In genomic region chr15:77112819-77113569, GRCh38 we compare ENCODE assay signal across 23 cellular contexts. TPM values are rescaled to one million over a fixed set of nuclear protein-coding genes. Genes with fewer than 3 reads are reported as not detected.
A peak's percentile ranks its signal among the peaks of the same experiment; 100 is the strongest.
DNase-seq lines count a peak whose midpoint lies in the region; ATAC-seq and TF ChIP-seq lines count a peak whose summit lies in the region.
"Had no signal": no experiment of that assay in that cellular context is flagged by ENCODE, and none has a peak within 500 bp of the region (broad histone marks: within the 10 kb centered on the region; RNA-seq: fewer than 3 reads in every experiment).

No MANE protein-coding gene starts in this region.

- no peak for TF ChIP-seq RAD21 in HCT116 (IDR thresholded peaks at IDR 0.05; ENCODE audit: low read depth)

- no peak overlapping the region for H3K4ac ChIP-seq in mesendoderm (ENCODE audit: low read depth, low read length)

- no peak overlapping the region for H3K9ac ChIP-seq in HCT116 (ENCODE audit: low read length)
- H3K9ac ChIP-seq in mesendoderm (ENCODE audit: low read length): no peak overlapping the region

- TF ChIP-seq POLR2A in HCT116 (IDR thresholded peaks at IDR 0.05; ENCODE audit: borderline replicate concordance, extremely low read depth, insufficient read depth, insufficient read length): no peak

- H3K79me2 ChIP-seq in HCT116 (ENCODE audit: insufficient read depth, low read length) (no peaks in the 10 kb centered on the region), mesendoderm (ENCODE audit: control insufficient read depth, insufficient read depth, low read length) (no peaks in the 10 kb centered on the region)

- POLR2A ChIA-PET in HCT116 (lab: Charles Lee): interaction anchor here (0.5 kb wide), 1 partner anchor 1107 kb away, joined by 3 read pairs; no protein-coding TSS in a partner anchor

- CTCF ChIA-PET in HCT116 (lab: Charles Lee): interaction anchor here (0.7 to 0.8 kb wide), 2 partner anchors 10 to 430 kb away, joined by 3 read pairs; no protein-coding TSS in a partner anchor

- in situ Hi-C loops in G401 (cut with HindIII; ENCODE audit: low sequenced_read_pairs): no loop called here

- no peak overlapping the region for H3K18ac ChIP-seq in mesendoderm (ENCODE audit: low read length)

- BruUV-seq in HCT116 (replicated peaks; lab: Mats Ljungman, UMichigan): no TSS peak

- TF ChIP-seq CTCF in HCT116 (IDR thresholded peaks at IDR 0.05 in 2 of 3, conservative IDR thresholded peaks at IDR 0.05 in 1 of 3; ENCODE audit: borderline replicate concordance in 1 of 3, insufficient read depth in 1 of 3, low read depth in 2 of 3, low read length in 2 of 3) (peak in 1 of 3 experiments; percentile 11; a peak in 1 of 6 replicates), choroid plexus epithelial cell (conservative IDR thresholded peaks at IDR 0.05; ENCODE audit: low read depth, low read length) (peak; percentile 4)

- no CpG with 5 or more reads among the region's 2 CpGs for WGBS in mesendoderm (ENCODE audit: extremely low coverage, insufficient coverage, low lambda C conversion rate)

- H3K4me3 ChIP-seq in HCT116 (replicated peaks in 1 of 2; ENCODE audit: low read depth in 1 of 2, low read length in 2 of 2) (no peak overlapping the region), choroid plexus epithelial cell (ENCODE audit: low read depth, low read length) (no peak overlapping the region), mesendoderm (ENCODE audit: low read length) (no peak overlapping the region)
- H3K4me3 ChIP-seq: SJSA1 had no signal

- H2AFZ ChIP-seq in HCT116 (ENCODE audit: low read depth, low read length, poor library complexity, severe bottlenecking): no peak overlapping the region

- H3K56ac ChIP-seq in mesendoderm (ENCODE audit: low read length): no peak overlapping the region

- peak; percentile 57 for ATAC-seq in HCT116
- ATAC-seq: activated CD8-positive, alpha-beta memory T cell treated with anti-CD3 and anti-CD28 coated beads, Interleukin-2, amount 10 ng/mL, durations not matched to agents 7 days and 5 days; natural killer cell had no signal

- H2AK5ac ChIP-seq in mesendoderm (ENCODE audit: low read length): no peak overlapping the region

- intact Hi-C loops in HCT116 (cut with micrococcal nuclease): no loop called here

- RAD21 ChIA-PET in HCT116 (lab: Charles Lee; ENCODE audit: low non-redundant PET in 1 of 2, low total read pairs in 2 of 2, uncharacterized antibody in 2 of 2, unreplicated experiment in 2 of 2): no interaction called here

- no peak overlapping the region for H3K23ac ChIP-seq in mesendoderm (ENCODE audit: low read length)

- no peak overlapping the region for H4K8ac ChIP-seq in mesendoderm (ENCODE audit: low read depth, low read length)

- H3K36me3 ChIP-seq in HCT116 (ENCODE audit: control insufficient read depth in 1 of 2, insufficient read depth in 2 of 2, low read length in 2 of 2) (no peaks in the 10 kb centered on the region), mesendoderm (ENCODE audit: control insufficient read depth, insufficient read depth, low read length) (no peaks in the 10 kb centered on the region)

- H4K5ac ChIP-seq in mesendoderm (ENCODE audit: low read length): no peak overlapping the region

- H3K27me3 ChIP-seq in HCT116 (ENCODE audit: insufficient read depth, low read length): no peaks in the 10 kb centered on the region
- no peaks in the 10 kb centered on the region for H3K27me3 ChIP-seq in mesendoderm (ENCODE audit: insufficient read depth, low read length, poor library complexity)
- H3K27me3 ChIP-seq: SJSA1 had no signal

- H3K4me1 ChIP-seq in HCT116 (ENCODE audit: control insufficient read depth in 1 of 2, insufficient read depth in 2 of 2, low read length in 2 of 2) (no peaks in the 10 kb centered on the region; a peak in 1 of 4 replicates), mesendoderm (ENCODE audit: control insufficient read depth, low read depth, low read length) (no peaks in the 10 kb centered on the region)
- H3K4me1 ChIP-seq: SJSA1 had no signal

- H3K27ac ChIP-seq in HCT116 (ENCODE audit: low read depth, low read length) (no peak overlapping the region), mesendoderm (ENCODE audit: low read depth, low read length) (no peak overlapping the region)
- H3K27ac ChIP-seq: SJSA1 had no signal

- peak; percentile 14 for DNase-seq in AG08395 (ENCODE audit: low spot score)
- no peak for DNase-seq in HCT116 (ENCODE audit: low read depth, low spot score)
- no peak for DNase-seq in choroid plexus epithelial cell (ENCODE audit: low read depth)
- peak; percentile 58 for DNase-seq in mesendoderm
- DNase-seq in D341Med (ENCODE audit: low spot score): no peak
- no peak for DNase-seq in COLO829 (ENCODE audit: low spot score)
- DNase-seq in G401 (ENCODE audit: low spot score): no peak
- no peak for DNase-seq in NCI-H524 treated with DMSO at 0.1 percent for 48 hours (lab: John Stamatoyannopoulos, UW)
- DNase-seq: ACHN; activated CD8-positive, alpha-beta memory T cell treated with anti-CD3 and anti-CD28 coated beads, Interleukin-2, amount 10 ng/mL, durations not matched to agents 7 days and 5 days; activated effector memory CD4-positive, alpha-beta T cell treated with Interleukin-2 at 50 U/mL for 16 hours; amniotic stem cell; CD8-positive, alpha-beta memory T cell; effector CD8-positive, alpha-beta T cell; glutamatergic neuron; mammary epithelial cell; natural killer cell; NCI-H1105 treated with DMSO at 0.1 percent for 48 hours; NCI-H69; stimulated activated naive CD4-positive, alpha-beta T cell; T-helper 9 cell; trophoblast cell had no signal

- no peaks in the 10 kb centered on the region for H4K20me1 ChIP-seq in HCT116 (ENCODE audit: insufficient read depth)

- no peaks in the 10 kb centered on the region for H3K9me2 ChIP-seq in HCT116 (ENCODE audit: insufficient read depth)

- no peaks in the 10 kb centered on the region for H3K79me1 ChIP-seq in mesendoderm (ENCODE audit: low read length)

- H3K4me2 ChIP-seq in HCT116 (ENCODE audit: low read length) (no peak overlapping the region), mesendoderm (ENCODE audit: low read length) (no peak overlapping the region)

- no peaks in the 10 kb centered on the region for H3K9me3 ChIP-seq in HCT116 (ENCODE audit: control insufficient read depth in 1 of 2, insufficient read depth in 1 of 2, low read depth in 1 of 2, low read length in 2 of 2)
- H3K9me3 ChIP-seq: SJSA1 had no signal

- H2BK120ac ChIP-seq in mesendoderm (ENCODE audit: low read depth, low read length): no peak overlapping the region

- no peak overlapping the region for H2BK5ac ChIP-seq in mesendoderm (ENCODE audit: low read length)

- H2BK15ac ChIP-seq in mesendoderm (replicated peaks; ENCODE audit: low read depth): no peak overlapping the region

TF ChIP-seq in HCT116, 20 proteins besides CTCF, POLR2A, EP300 and RAD21:
- no peak for TF ChIP-seq REST (IDR thresholded peaks at IDR 0.05; ENCODE audit: low read depth)
- TF ChIP-seq ATF3 (IDR thresholded peaks at IDR 0.05): no peak
- no peak for TF ChIP-seq TCF7L2 (IDR thresholded peaks at IDR 0.05; ENCODE audit: borderline replicate concordance, extremely low read depth, insufficient read depth, insufficient read length)
TF ChIP-seq in HCT116: peak in this region for 0.

RNA-seq across cellular contexts. Expression of gene TSPAN3, which starts 42.1 kb away (rescaled TPM):
- total RNA-seq in HCT116 (2021; ENCODE audit: unreplicated experiment): 140 TPM
- polyA plus RNA-seq in HCT116 (2012): 141 and 173 TPM in 2 replicates
- polyA plus RNA-seq in mesendoderm (2013, experiment 1 of 2): 89.3 TPM
- 88.4 TPM for polyA plus RNA-seq in mesendoderm (2013, experiment 2 of 2)
- 235 and 245 TPM in 2 replicates for total RNA-seq in G401 (2014; rRNA removed; shearing (Covaris generic))

Comparison
In these comparisons a context has a peak if more than half of its experiments do, and no peak if none do; other contexts are left out.
1. DNase-seq: peak in AG08395 (single experiment) and mesendoderm (single experiment); none in HCT116 (single experiment), choroid plexus epithelial cell (single experiment), D341Med (single experiment), COLO829 (single experiment), G401 (single experiment) and NCI-H524 treated with DMSO at 0.1 percent for 48 hours (single experiment).